ENCODE assay signal across 8 cellular contexts in genomic region chr1:2212542-2213491, GRCh38. TPM values are rescaled to one million over a fixed set of nuclear protein-coding genes. Genes with fewer than 3 reads are reported as not detected.
DNase-seq lines count a peak whose midpoint lies in the region; ATAC-seq and TF ChIP-seq lines count a peak whose summit lies in the region.

No MANE protein-coding gene starts in this region.

- TF ChIP-seq CTCF in PC-3 (conservative IDR thresholded peaks at IDR 0.05; ENCODE audit: low read depth, low read length) (peak; percentile 58), gastroesophageal sphincter (IDR thresholded peaks at IDR 0.05) (peak in 3 of 4 experiments; percentile 52 to 64 (median 53)), nephron progenitor cell (IDR thresholded peaks at IDR 0.05) (no peak), vagina (IDR thresholded peaks at IDR 0.05) (peak in 2 of 3 experiments; percentile 18 to 28)

- H3K4me3 ChIP-seq in PC-3 (ENCODE audit: low read length) (peak overlapping the region; percentile 51), gastroesophageal sphincter (peak overlapping the region; percentile 6 to 48), vagina (peak overlapping the region; percentile 18 to 29)

- H3K36me3 Mint-ChIP-seq in nephron progenitor cell (ENCODE audit: low read depth): no peaks in the 10 kb centered on the region

- peak overlapping the region; percentile 80 for H3K9ac ChIP-seq in PC-3 (ENCODE audit: low read length)

- H3K27ac ChIP-seq in PC-3 (ENCODE audit: low read length) (peak overlapping the region; percentile 86), adipose tissue (ENCODE audit: low read depth, low read length) (peak overlapping the region; percentile 88), gastroesophageal sphincter (peak overlapping the region; percentile 93 to 100 (median 98)), vagina (peak overlapping the region; percentile 97)

- no peaks in the 10 kb centered on the region for H3K9me2 ChIP-seq in PC-3 (replicated peaks; ENCODE audit: low read length)

- H3K36me3 ChIP-seq in PC-3 (ENCODE audit: low read depth, low read length) (no peaks in the 10 kb centered on the region), gastroesophageal sphincter (no peaks in the 10 kb centered on the region), vagina (no peaks in the 10 kb centered on the region)

- peak in 1 of 2 donors; percentile 57 for TF ChIP-seq POLR2A in gastroesophageal sphincter (IDR thresholded peaks at IDR 0.05)
- peak in 1 of 2 donors; percentile 37 for TF ChIP-seq POLR2A in vagina (IDR thresholded peaks at IDR 0.05)

- H4K20me1 ChIP-seq in PC-3 (ENCODE audit: low read length): no peaks in the 10 kb centered on the region

- peak; percentile 47 for DNase-seq in SIG-M5 treated with dmso at 0.1 percent for 504 hours (lab: John Stamatoyannopoulos, UW; ENCODE audit: unreplicated experiment)
- DNase-seq in SIG-M5 (lab: John Stamatoyannopoulos, UW): no peak
- peak; percentile 94 for DNase-seq in PC-3
- peak; percentile 87 for DNase-seq in nephron progenitor cell
- DNase-seq in vagina (ENCODE audit: extremely low spot score in 2 of 2): no peak
- no peak for DNase-seq in NCI-H526 treated with DMSO at 0.1 percent for 48 hours (lab: John Stamatoyannopoulos, UW)

- CTCF ChIA-PET in PC-3 (lab: Charles Lee): interaction anchor here (0.6 to 1.3 kb wide), 3 partner anchors 18 to 169 kb away, joined by 5 to 8 read pairs (median 5); partner anchors contain the start of gene FAAP20

- TSS peak; percentile 79 for BruUV-seq in PC-3 (replicated peaks; lab: Mats Ljungman, UMichigan)

- H3K27me3 ChIP-seq in PC-3 (ENCODE audit: low read length): no peaks in the 10 kb centered on the region
- H3K27me3 ChIP-seq in gastroesophageal sphincter: no peaks in the 10 kb centered on the region
- H3K27me3 ChIP-seq in vagina: no peaks in the 10 kb centered on the region

- H3K4me1 ChIP-seq in PC-3 (ENCODE audit: insufficient read depth, low read length): peaks cover 39% of the 10 kb centered on the region
- peaks cover 13 to 73% (median 57%) of the 10 kb centered on the region in 3 donors for H3K4me1 ChIP-seq in gastroesophageal sphincter
- H3K4me1 ChIP-seq in vagina: peaks cover 68% of the 10 kb centered on the region

- peak overlapping the region; percentile 34 for H3K4me3 Mint-ChIP-seq in nephron progenitor cell

- H2AFZ ChIP-seq in PC-3 (ENCODE audit: low read length): peak overlapping the region; percentile 76

- WGBS in adipose tissue, 3 donors: 7 to 20% (median 7%) methylated on average over 46 to 49 of the region's 49 CpGs
- WGBS in gastroesophageal sphincter (ENCODE audit: low coverage in 1 of 2), 2 donors: no CpG with 5 or more reads among the region's 49 CpGs

- H3K4me1 Mint-ChIP-seq in nephron progenitor cell: peaks cover 41% of the 10 kb centered on the region

- H3K79me2 ChIP-seq in PC-3 (ENCODE audit: low read length): no peaks in the 10 kb centered on the region

- no peaks in the 10 kb centered on the region for H3K9me3 Mint-ChIP-seq in nephron progenitor cell

- TF ChIP-seq EP300 in gastroesophageal sphincter (IDR thresholded peaks at IDR 0.05): no peak

- peak overlapping the region; percentile 74 for H3K4me2 ChIP-seq in PC-3 (ENCODE audit: low read length)

- H3K9me3 ChIP-seq in PC-3 (ENCODE audit: low read length) (no peaks in the 10 kb centered on the region), gastroesophageal sphincter (no peaks in the 10 kb centered on the region), vagina (no peaks in the 10 kb centered on the region)

- intact Hi-C loops in PC-3 (cut with micrococcal nuclease): loop anchor here (1.0 to 5.0 kb wide), 2 partner anchors 14 to 169 kb away; no protein-coding TSS in a partner anchor
- intact Hi-C loops in vagina (cut with DNase I): loop anchor here (2.0 kb wide), 1 partner anchor 16 kb away; the partner anchor contains the start of gene SKI

- H3K27me3 Mint-ChIP-seq in nephron progenitor cell (ENCODE audit: low read depth, poor library complexity): no peaks in the 10 kb centered on the region

- ATAC-seq in PC-3 (peak; percentile 51), gastroesophageal sphincter (peak; percentile 73)

- H3K27ac Mint-ChIP-seq in nephron progenitor cell: peak overlapping the region; percentile 98

- POLR2A ChIA-PET in PC-3 (lab: Charles Lee; ENCODE audit: unreplicated experiment): no interaction called here

- no peaks in the 10 kb centered on the region for H3F3A ChIP-seq in PC-3 (ENCODE audit: low read length, unreplicated experiment)

RNA-seq across cellular contexts. Expression of gene SKI, which starts 15.3 kb away (rescaled TPM):
- 28.3 and 61.7 TPM in 2 replicates for total RNA-seq in PC-3 (2014; rRNA removed)
- 10 to 100 TPM in 2 of 3 donors, 1 to 10 TPM in 1; 9.5 to 69.2 (median 36.3) TPM for polyA plus RNA-seq in adipose tissue
- total RNA-seq in gastroesophageal sphincter: 100 to 1,000 TPM in 1 of 4 donors, 10 to 100 TPM in 3; 60.2 to 157 (median 79.0) TPM
- total RNA-seq in vagina: 53.8 TPM

RNA-seq across cellular contexts. Expression of gene FAAP20, which starts 18.2 kb away (rescaled TPM):
- total RNA-seq in PC-3 (2014; rRNA removed): 114 and 148 TPM in 2 replicates
- polyA plus RNA-seq in adipose tissue: 10 to 100 TPM; 30.4 to 69.3 (median 62.6) TPM
- total RNA-seq in gastroesophageal sphincter: 10 to 100 TPM; 25.8 to 51.1 (median 43.3) TPM
- total RNA-seq in vagina: 92.3 TPM

Comparison
In these comparisons a context has a peak if more than half of its experiments do, and no peak if none do; other contexts are left out.
1. DNase-seq: peak in SIG-M5 treated with dmso at 0.1 percent for 504 hours (single experiment), PC-3 (single experiment) and nephron progenitor cell (single experiment); none in SIG-M5 (single experiment), vagina (0 of 2) and NCI-H526 treated with DMSO at 0.1 percent for 48 hours (single experiment).
2. Peak in every context shown above with its lines, with median percentiles within 50 percentile points of each other: H3K27ac ChIP-seq and H3K4me3 ChIP-seq.